Comparison of ENCODE assay signal across 8 cellular contexts in the genomic region with DNA sequence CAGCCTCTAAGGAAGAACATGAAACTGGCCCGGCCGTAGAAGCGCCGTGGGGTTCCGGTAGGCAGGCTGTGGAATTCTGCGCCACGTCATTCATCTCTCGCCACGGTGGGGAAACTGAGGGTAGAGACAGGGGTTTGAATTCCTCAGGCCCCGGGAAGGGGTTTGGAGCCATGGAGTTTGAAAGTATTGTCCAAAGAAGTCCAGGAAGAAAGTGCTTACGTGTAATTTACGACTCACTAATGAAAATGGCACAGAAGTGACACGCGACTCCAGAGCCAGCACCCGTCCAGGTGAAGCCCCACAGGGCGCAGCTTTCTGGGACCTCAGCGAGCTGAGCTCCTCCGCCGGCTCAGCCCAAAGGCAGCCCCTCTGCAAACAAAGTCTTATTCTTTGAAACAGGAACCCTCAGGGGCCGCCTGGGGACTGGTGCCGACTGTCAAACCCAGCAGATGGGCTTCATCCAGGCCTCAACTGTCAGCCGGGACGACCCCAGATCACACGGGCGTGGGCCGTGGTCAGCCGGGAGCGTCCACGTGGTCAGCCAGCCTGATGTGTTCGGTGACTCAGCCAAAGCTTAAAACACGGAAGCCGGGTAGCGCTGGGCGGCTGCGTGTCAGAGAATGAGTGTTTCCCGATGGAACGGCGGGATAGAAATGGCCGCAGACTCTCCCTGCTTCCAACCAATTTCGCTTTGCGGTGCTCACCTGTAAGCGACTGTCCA.
DNase-seq lines count a peak whose midpoint lies in the region; ATAC-seq and TF ChIP-seq lines count a peak whose summit lies in the region.
"Not testable (repeated sequence)": the region's sequence is repeated elsewhere in the genome, so short reads cannot be mapped to it uniquely, and the experiment has no call there.

No MANE protein-coding gene starts in this region.

- H3K9me3 Mint-ChIP-seq in activated naive CD8-positive, alpha-beta T cell treated with anti-CD3 and anti-CD28 coated beads, Interleukin-2, amount 10 ng/mL, durations not matched to agents 7 days and 5 days; endodermal cell; stimulated activated naive B cell treated with anti-CD40 and anti-IgM and Interleukin-4, amounts not matched to agents 10 μg/mL and 1 μg/mL and 100 μg/mL, for 72 hours: not testable (repeated sequence)

- H3K4me2 ChIP-seq in osteoblast (ENCODE audit: insufficient read depth, low read length): not testable (repeated sequence)

- not testable (repeated sequence) for H2AFZ ChIP-seq in osteoblast (ENCODE audit: low read length)

- TF ChIP-seq CTCF in endodermal cell (conservative IDR thresholded peaks at IDR 0.05); right lobe of liver (IDR thresholded peaks at IDR 0.05); osteoblast (IDR thresholded peaks at IDR 0.05; ENCODE audit: extremely low read depth, low read depth, low read length): not testable (repeated sequence)

- DNase-seq in DMS53 (lab: John Stamatoyannopoulos, UW) (peak; percentile 55), endodermal cell (peak; percentile 26), Right ventricle myocardium superior (peak; percentile 90), right lobe of liver (peak in 2 of 3 donors; percentile 44 to 60), osteoblast (ENCODE audit: insufficient read length, low spot score, missing footprints) (peak; percentile 75), aorta (peak; percentile 81 to 82)
- peak; percentile 17 for DNase-seq in activated naive CD8-positive, alpha-beta T cell treated with anti-CD3 and anti-CD28 coated beads, Interleukin-2, amount 10 ng/mL, durations not matched to agents 7 days and 5 days
- DNase-seq in stimulated activated naive B cell treated with anti-CD40 and anti-IgM and Interleukin-4, amounts not matched to agents 10 μg/mL and 1 μg/mL and 100 μg/mL, for 72 hours: not testable (repeated sequence)

- not testable (repeated sequence) for H3K27me3 ChIP-seq in endodermal cell (ENCODE audit: control insufficient read depth, insufficient read depth, low read length, poor library complexity, severe bottlenecking); right lobe of liver; osteoblast (ENCODE audit: insufficient read depth, low read length); aorta (ENCODE audit: control insufficient read depth in 1 of 2, insufficient read depth in 2 of 2, low read length in 1 of 2)

- 92 to 93% methylated on average over 16 to 40 of the region's 42 CpGs for WGBS in endodermal cell (ENCODE audit: insufficient coverage in 1 of 2, insufficient read length in 1 of 2), 2 experiments
- 68% methylated on average over 12 of the region's 42 CpGs for WGBS in right lobe of liver (ENCODE audit: insufficient coverage, low coverage, low lambda C conversion rate, missing lambda C conversion rate)
- 93% methylated on average over 39 to 42 of the region's 42 CpGs for WGBS in aorta, 2 donors

- not testable (repeated sequence) for H3K27me3 Mint-ChIP-seq in activated naive CD8-positive, alpha-beta T cell treated with anti-CD3 and anti-CD28 coated beads, Interleukin-2, amount 10 ng/mL, durations not matched to agents 7 days and 5 days; endodermal cell (ENCODE audit: insufficient read depth); stimulated activated naive B cell treated with anti-CD40 and anti-IgM and Interleukin-4, amounts not matched to agents 10 μg/mL and 1 μg/mL and 100 μg/mL, for 72 hours

- not testable (repeated sequence) for H3K4me3 Mint-ChIP-seq in activated naive CD8-positive, alpha-beta T cell treated with anti-CD3 and anti-CD28 coated beads, Interleukin-2, amount 10 ng/mL, durations not matched to agents 7 days and 5 days; endodermal cell; stimulated activated naive B cell treated with anti-CD40 and anti-IgM and Interleukin-4, amounts not matched to agents 10 μg/mL and 1 μg/mL and 100 μg/mL, for 72 hours

- not testable (repeated sequence) for H3K9me3 ChIP-seq in endodermal cell (ENCODE audit: control insufficient read depth, low read length); right lobe of liver; osteoblast (ENCODE audit: low read depth, low read length); aorta (ENCODE audit: control insufficient read depth, low read length)

- not testable (repeated sequence) for H3K4me1 ChIP-seq in endodermal cell (ENCODE audit: control insufficient read depth, insufficient read depth, low read length); right lobe of liver; osteoblast (ENCODE audit: insufficient read depth, low read length); aorta (ENCODE audit: control insufficient read depth in 1 of 2, insufficient read depth in 2 of 2, low read length in 2 of 2)

- POLR2A ChIA-PET in activated naive CD8-positive, alpha-beta T cell treated with anti-CD3 and anti-CD28 coated beads, Interleukin-2, amount 10 ng/mL, durations not matched to agents 7 days and 5 days (lab: Charles Lee): not testable (repeated sequence)

- not testable (repeated sequence) for H3K27ac ChIP-seq in endodermal cell (ENCODE audit: low read depth, low read length); right lobe of liver; osteoblast (ENCODE audit: low read depth, low read length); aorta (ENCODE audit: low read depth in 1 of 2, low read length in 2 of 2)

- H3K4me1 Mint-ChIP-seq in activated naive CD8-positive, alpha-beta T cell treated with anti-CD3 and anti-CD28 coated beads, Interleukin-2, amount 10 ng/mL, durations not matched to agents 7 days and 5 days; endodermal cell; stimulated activated naive B cell treated with anti-CD40 and anti-IgM and Interleukin-4, amounts not matched to agents 10 μg/mL and 1 μg/mL and 100 μg/mL, for 72 hours: not testable (repeated sequence)

- intact Hi-C loops in Right ventricle myocardium superior (cut with DNase I); right lobe of liver (cut with DNase I); aorta (cut with DNase I): not testable (repeated sequence)

- H3K9ac ChIP-seq in endodermal cell (ENCODE audit: extremely low read depth, low read length, poor library complexity, severe bottlenecking): not testable (repeated sequence)

- not testable (repeated sequence) for H3K4me3 ChIP-seq in endodermal cell (ENCODE audit: low read length); right lobe of liver; osteoblast (ENCODE audit: insufficient read depth, low read length); aorta (ENCODE audit: low read length in 2 of 2)

- H3K79me2 ChIP-seq in osteoblast (ENCODE audit: insufficient read depth, low read length): not testable (repeated sequence)

- not testable (repeated sequence) for H3K36me3 ChIP-seq in endodermal cell (ENCODE audit: control insufficient read depth, insufficient read depth, low read length); right lobe of liver; osteoblast (ENCODE audit: insufficient read depth, low read length); aorta (ENCODE audit: control insufficient read depth in 1 of 2, insufficient read depth in 2 of 2, low read length in 1 of 2)

- TF ChIP-seq POLR2A in right lobe of liver (IDR thresholded peaks at IDR 0.05): not testable (repeated sequence)

- not testable (repeated sequence) for H4K20me1 ChIP-seq in osteoblast (ENCODE audit: insufficient read depth, low read length)

- not testable (repeated sequence) for ATAC-seq in activated naive CD8-positive, alpha-beta T cell treated with anti-CD3 and anti-CD28 coated beads, Interleukin-2, amount 10 ng/mL, durations not matched to agents 7 days and 5 days (ENCODE audit: low read depth); stimulated activated naive B cell treated with anti-CD40 and anti-IgM and Interleukin-4, amounts not matched to agents 10 μg/mL and 1 μg/mL and 100 μg/mL, for 72 hours (replicated peaks)
- ATAC-seq in Right ventricle myocardium superior (ENCODE audit: poor library complexity) (peak; percentile 48), right lobe of liver (peak; percentile 9 to 48 (median 25)), aorta (ENCODE audit: low FRiP score) (peak; percentile 73)

- H3K27ac Mint-ChIP-seq in activated naive CD8-positive, alpha-beta T cell treated with anti-CD3 and anti-CD28 coated beads, Interleukin-2, amount 10 ng/mL, durations not matched to agents 7 days and 5 days; endodermal cell: not testable (repeated sequence)
- H3K27ac Mint-ChIP-seq in stimulated activated naive B cell treated with anti-CD40 and anti-IgM and Interleukin-4, amounts not matched to agents 10 μg/mL and 1 μg/mL and 100 μg/mL, for 72 hours: peak overlapping the region; percentile 25

- H3K36me3 Mint-ChIP-seq in activated naive CD8-positive, alpha-beta T cell treated with anti-CD3 and anti-CD28 coated beads, Interleukin-2, amount 10 ng/mL, durations not matched to agents 7 days and 5 days; endodermal cell (ENCODE audit: low read depth): not testable (repeated sequence)
- peaks cover 15 to 17% of the 10 kb centered on the region in 2 donors for H3K36me3 Mint-ChIP-seq in stimulated activated naive B cell treated with anti-CD40 and anti-IgM and Interleukin-4, amounts not matched to agents 10 μg/mL and 1 μg/mL and 100 μg/mL, for 72 hours
